Comparison of ENCODE assay signal across 26 cellular contexts in genomic region chr20:51108638-51109363, GRCh38.
"Had no signal": no experiment of that assay in that cellular context is flagged by ENCODE, and none has a peak within 500 bp of the region (broad histone marks: within the 10 kb centered on the region; RNA-seq: fewer than 3 reads in every experiment).

No MANE protein-coding gene starts in this region.

- H2AFZ ChIP-seq: hepatocyte had no signal

- H3K4me1 Mint-ChIP-seq: memory B cell; nephron; stimulated activated effector memory CD8-positive, alpha-beta T cell treated with anti-CD3 and anti-CD28 coated beads, Interleukin-12 subunit alpha, Interleukin-12 subunit beta, amount 100 ng/mL, for 72 hours had no signal

- H3K4me1 ChIP-seq: colonic mucosa, esophagus muscularis mucosa, foreskin keratinocyte, gastroesophageal sphincter, heart left ventricle, prostate gland, right atrium auricular region, tibial nerve, upper lobe of left lung had no signal

- H3K4me2 ChIP-seq: hepatocyte, smooth muscle cell had no signal

- H3K36me3 ChIP-seq: colonic mucosa, esophagus muscularis mucosa, gastroesophageal sphincter, heart left ventricle, prostate gland, right atrium auricular region, thoracic aorta, tibial nerve, upper lobe of left lung had no signal

- H3K27me3 ChIP-seq: colonic mucosa, right atrium auricular region, upper lobe of left lung had no signal

- H3K4me3 ChIP-seq: colonic mucosa, esophagus muscularis mucosa, gastroesophageal sphincter, heart left ventricle, hepatocyte, lung, prostate gland, right atrium auricular region, smooth muscle cell, thoracic aorta, tibial nerve, upper lobe of left lung had no signal

- DNase-seq: colonic mucosa; effector memory CD4-positive, alpha-beta T cell; foreskin keratinocyte; heart left ventricle; kidney; nucleus accumbens; stimulated activated CD4-positive, alpha-beta T cell treated with anti-CD3 and anti-CD28 coated beads, Interleukin-2, amount 100 ng/mL, for 24 hours; stimulated activated CD4-positive, alpha-beta T cell treated with anti-CD3 and anti-CD28 coated beads, Interleukin-4, amount 100 ng/mL, for 24 hours; stimulated activated naive CD8-positive, alpha-beta T cell treated with anti-CD3 and anti-CD28 coated beads, Interleukin-15, Interleukin-2, amounts not matched to agents 100 U/mL and 50 U/mL, for 24 hours; substantia nigra; upper lobe of left lung had no signal

- H3K36me3 Mint-ChIP-seq: stimulated activated effector memory CD8-positive, alpha-beta T cell treated with anti-CD3 and anti-CD28 coated beads, Interleukin-12 subunit alpha, Interleukin-12 subunit beta, amount 100 ng/mL, for 72 hours had no signal

- H3K9me3 ChIP-seq: colonic mucosa, esophagus muscularis mucosa, gastroesophageal sphincter, heart left ventricle, prostate gland, right atrium auricular region, thoracic aorta, tibial nerve, upper lobe of left lung had no signal

- H3K27ac Mint-ChIP-seq: dendritic cell treated with granulocyte-macrophage colony-stimulating factor and Interleukin-4, amounts not matched to agents 40 ng/mL and 50 ng/mL, for 4 days; memory B cell; nephron; stimulated activated effector memory CD8-positive, alpha-beta T cell treated with anti-CD3 and anti-CD28 coated beads, Interleukin-12 subunit alpha, Interleukin-12 subunit beta, amount 100 ng/mL, for 72 hours had no signal

- ATAC-seq: foreskin keratinocyte; gastroesophageal sphincter; left lobe of liver; sciatic nerve; stimulated activated effector memory CD8-positive, alpha-beta T cell treated with anti-CD3 and anti-CD28 coated beads, Interleukin-12 subunit alpha, Interleukin-12 subunit beta, amount 100 ng/mL, for 72 hours; stimulated activated naive CD8-positive, alpha-beta T cell treated with anti-CD3 and anti-CD28 coated beads, Interleukin-15, Interleukin-2, amounts not matched to agents 100 U/mL and 50 U/mL, for 24 hours had no signal

- H3K9me3 Mint-ChIP-seq: dendritic cell treated with granulocyte-macrophage colony-stimulating factor and Interleukin-4, amounts not matched to agents 40 ng/mL and 50 ng/mL, for 4 days; memory B cell; nephron; stimulated activated effector memory CD8-positive, alpha-beta T cell treated with anti-CD3 and anti-CD28 coated beads, Interleukin-12 subunit alpha, Interleukin-12 subunit beta, amount 100 ng/mL, for 72 hours had no signal

- H3K4me3 Mint-ChIP-seq: dendritic cell treated with granulocyte-macrophage colony-stimulating factor and Interleukin-4, amounts not matched to agents 40 ng/mL and 50 ng/mL, for 4 days; memory B cell; nephron; stimulated activated effector memory CD8-positive, alpha-beta T cell treated with anti-CD3 and anti-CD28 coated beads, Interleukin-12 subunit alpha, Interleukin-12 subunit beta, amount 100 ng/mL, for 72 hours had no signal

- H3K27ac ChIP-seq: colonic mucosa, esophagus muscularis mucosa, foreskin keratinocyte, gastroesophageal sphincter, heart left ventricle, hepatocyte, prostate gland, right atrium auricular region, thoracic aorta, tibial nerve, upper lobe of left lung had no signal

- H3K79me2 ChIP-seq: hepatocyte had no signal
